1 cellular context compared by ENCODE assay signal in genomic region chr3:28575748-28576589, GRCh38.
TF ChIP-seq lines count a peak whose summit lies in the region.

No MANE protein-coding gene starts in this region.

TF ChIP-seq in A549, 52 proteins besides CTCF, POLR2A, EP300 and RAD21 (continued from another document):
- TF ChIP-seq USF2 (IDR thresholded peaks at IDR 0.05), result no peak
- TF ChIP-seq HEYL (CRISPR knock-in tag; IDR thresholded peaks at IDR 0.05), result no peak
TF ChIP-seq in A549: peak in this region for 0.
